ENCODE assay signal across 8 cellular contexts in the genomic region with DNA sequence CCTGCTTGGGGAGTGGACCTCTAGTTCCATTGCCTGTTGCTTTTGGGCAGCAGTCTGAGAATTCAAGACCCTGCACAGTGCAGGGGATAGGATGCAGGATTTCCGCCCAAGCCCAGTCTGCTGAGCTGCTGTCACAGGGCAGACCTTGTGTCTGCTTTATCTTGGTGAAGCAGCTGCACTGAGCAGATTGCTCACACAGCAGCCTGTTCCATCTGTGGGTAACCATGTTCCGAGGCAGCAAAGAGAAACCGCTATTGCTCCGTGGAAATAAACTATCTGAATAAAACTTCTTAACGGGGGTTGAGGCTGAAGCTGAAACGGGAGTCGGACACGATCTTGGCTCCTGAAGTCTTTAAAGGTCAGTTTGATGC.
DNase-seq lines count a peak whose midpoint lies in the region; ATAC-seq, FAIRE-seq and TF ChIP-seq lines count a peak whose summit lies in the region.

No MANE protein-coding gene starts in this region.

- H3K4me2 ChIP-seq in HepG2 (ENCODE audit: low read depth, low read length), result no peak overlapping the region

- no peak for TF ChIP-seq CTCF in liver (IDR thresholded peaks at IDR 0.05; ENCODE audit: low read depth, low read length, missing input control)
- TF ChIP-seq CTCF in HepG2 (CRISPR knock-in tag; IDR thresholded peaks at IDR 0.05), result no peak
- TF ChIP-seq CTCF in brain microvascular endothelial cell (IDR thresholded peaks at IDR 0.05; ENCODE audit: low read depth, low read length, missing control alignments), result no peak

- CTCF ChIA-PET in HepG2 (lab: Yijun Ruan, JAX; ENCODE audit: low intra/inter-chr PET ratio, low total read pairs), result no interaction called here

- no peaks in the 10 kb centered on the region for H4K20me1 ChIP-seq in HepG2 (ENCODE audit: insufficient read depth, low read length)

- DNase-seq in HepG2 (ENCODE audit: low spot score) (no peak), activated T-cell treated with anti-CD3 and anti-CD28 coated beads for 1 hour (ENCODE audit: low read depth) (peak; percentile 43), germinal center (ENCODE audit: low spot score) (peak; percentile 49), skeletal muscle cell (ENCODE audit: low read depth) (no peak), NCI-H2196 (lab: John Stamatoyannopoulos, UW; ENCODE audit: unreplicated experiment) (no peak), brain microvascular endothelial cell (no peak)
- DNase-seq in Jurkat, Clone E6-1 (ENCODE audit: low read depth, low spot score), result peak; percentile 94

- H3K9ac ChIP-seq in liver (ENCODE audit: low read depth in 1 of 2, low read length in 2 of 2), result peak overlapping the region; percentile 75 to 95
- H3K9ac ChIP-seq in HepG2 (ENCODE audit: insufficient read depth, low read depth, low read length), result no peak overlapping the region

- H3K79me2 ChIP-seq in HepG2 (ENCODE audit: insufficient read depth, low read length), result no peaks in the 10 kb centered on the region

- H3K36me3 ChIP-seq in liver (ENCODE audit: control insufficient read depth in 4 of 4, insufficient read depth in 3 of 4, low read depth in 1 of 4, low read length in 3 of 4) (peaks cover 0 to 4% (median 1%) of the 10 kb centered on the region in 4 donors), HepG2 (replicated peaks in 1 of 2; ENCODE audit: control insufficient read depth in 1 of 2, insufficient read depth in 2 of 2, low read length in 2 of 2) (peaks cover 21 to 43% of the 10 kb centered on the region in 2 experiments; a peak in 4 of 5 replicates), brain microvascular endothelial cell (replicated peaks) (peaks cover 29% of the 10 kb centered on the region)

- in situ Hi-C loops in HepG2 (cut with HindIII; ENCODE audit: extremely low pct_ligation_motif_present, low pct_unique_long_range_greater_than_20kb) (no loop called here), brain microvascular endothelial cell (cut with HindIII; ENCODE audit: low pct_ligation_motif_present, low sequenced_read_pairs) (no loop called here)

- ATAC-seq in HepG2, result no peak

- POLR2A ChIA-PET in HepG2 (lab: Yijun Ruan, JAX), result no interaction called here

- H3K27me3 ChIP-seq in liver (ENCODE audit: control insufficient read depth in 4 of 4, insufficient read depth in 4 of 4, low read length in 3 of 4), result no peaks in the 10 kb centered on the region
- no peaks in the 10 kb centered on the region for H3K27me3 ChIP-seq in HepG2 (ENCODE audit: control insufficient read depth in 1 of 2, insufficient read depth in 2 of 2, low read length in 2 of 2)
- H3K27me3 ChIP-seq in brain microvascular endothelial cell (replicated peaks), result no peaks in the 10 kb centered on the region

- FAIRE-seq in HepG2 (lab: Jason Lieb, UNC), result no peak

- no peaks in the 10 kb centered on the region for H3K9me3 ChIP-seq in liver (ENCODE audit: control insufficient read depth in 4 of 4, low read length in 3 of 4)
- H3K9me3 ChIP-seq in HepG2 (ENCODE audit: low read length), result no peaks in the 10 kb centered on the region

- peak in 1 of 2 donors; percentile 52 for TF ChIP-seq RAD21 in liver (IDR thresholded peaks at IDR 0.05)
- TF ChIP-seq RAD21 in HepG2 (CRISPR knock-in tag; IDR thresholded peaks at IDR 0.05), result no peak

- H3K4me1 ChIP-seq in liver (ENCODE audit: control insufficient read depth in 4 of 4, insufficient read depth in 4 of 4, low read length in 3 of 4), result peaks cover 4 to 62% (median 33%) of the 10 kb centered on the region in 4 donors
- H3K4me1 ChIP-seq in HepG2 (ENCODE audit: insufficient read depth, low read length), result peaks cover 9% of the 10 kb centered on the region

- BruUV-seq in HepG2 (replicated peaks; lab: Mats Ljungman, UMichigan), result no TSS peak

- intact Hi-C loops in HepG2 (cut with micrococcal nuclease; ENCODE audit: unreplicated experiment), result no loop called here

- H3K4me3 ChIP-seq in liver (ENCODE audit: low read depth in 1 of 3, low read length in 3 of 3) (peak overlapping the region; percentile 52 to 78 (median 71)), HepG2 (replicated peaks in 1 of 3; ENCODE audit: insufficient read depth in 1 of 3, low read depth in 2 of 3, low read length in 3 of 3) (no peak overlapping the region), skeletal muscle cell (ENCODE audit: low read depth, low read length) (peak overlapping the region; percentile 39), brain microvascular endothelial cell (ENCODE audit: low read depth, low read length) (no peak overlapping the region)
- H3K4me3 ChIP-seq in Jurkat, Clone E6-1 (ENCODE audit: low read length), result peak overlapping the region; percentile 52

- 3% methylated on average over 8 of the region's 8 CpGs for WGBS in liver
- 96% methylated on average over 7 of the region's 8 CpGs for WGBS in HepG2 (ENCODE audit: low lambda C conversion rate)

- no peak for TF ChIP-seq POLR2A in HepG2 (IDR thresholded peaks at IDR 0.05; ENCODE audit: insufficient read depth in 1 of 2, low read depth in 2 of 2, low read length in 2 of 2)

- H3K27ac ChIP-seq in liver (ENCODE audit: low read depth in 1 of 2, low read length in 2 of 2) (peak overlapping the region; percentile 89 to 93), HepG2 (ENCODE audit: extremely low read length, insufficient read depth, low read length) (no peak overlapping the region), brain microvascular endothelial cell (no peak overlapping the region)

- TF ChIP-seq EP300 in HepG2 (IDR thresholded peaks at IDR 0.05; ENCODE audit: low read depth in 2 of 2, low read length in 2 of 2) (no peak), HepG2 (CRISPR knock-in tag; IDR thresholded peaks at IDR 0.05; ENCODE audit: borderline replicate concordance) (no peak)

- H2AFZ ChIP-seq in HepG2 (ENCODE audit: low read length), result no peak overlapping the region

TF ChIP-seq in liver, 16 proteins besides CTCF, POLR2A, EP300 and RAD21 (continues in another document):
- peak; percentile 79 for TF ChIP-seq NR2F2 (IDR thresholded peaks at IDR 0.05)
- TF ChIP-seq RXRA (IDR thresholded peaks at IDR 0.05), result peak in 1 of 2 donors; percentile 11
- no peak for TF ChIP-seq GABPA (IDR thresholded peaks at IDR 0.05 in 1 of 2, conservative IDR thresholded peaks at IDR 0.05 in 1 of 2)
- TF ChIP-seq, protein P1, sequence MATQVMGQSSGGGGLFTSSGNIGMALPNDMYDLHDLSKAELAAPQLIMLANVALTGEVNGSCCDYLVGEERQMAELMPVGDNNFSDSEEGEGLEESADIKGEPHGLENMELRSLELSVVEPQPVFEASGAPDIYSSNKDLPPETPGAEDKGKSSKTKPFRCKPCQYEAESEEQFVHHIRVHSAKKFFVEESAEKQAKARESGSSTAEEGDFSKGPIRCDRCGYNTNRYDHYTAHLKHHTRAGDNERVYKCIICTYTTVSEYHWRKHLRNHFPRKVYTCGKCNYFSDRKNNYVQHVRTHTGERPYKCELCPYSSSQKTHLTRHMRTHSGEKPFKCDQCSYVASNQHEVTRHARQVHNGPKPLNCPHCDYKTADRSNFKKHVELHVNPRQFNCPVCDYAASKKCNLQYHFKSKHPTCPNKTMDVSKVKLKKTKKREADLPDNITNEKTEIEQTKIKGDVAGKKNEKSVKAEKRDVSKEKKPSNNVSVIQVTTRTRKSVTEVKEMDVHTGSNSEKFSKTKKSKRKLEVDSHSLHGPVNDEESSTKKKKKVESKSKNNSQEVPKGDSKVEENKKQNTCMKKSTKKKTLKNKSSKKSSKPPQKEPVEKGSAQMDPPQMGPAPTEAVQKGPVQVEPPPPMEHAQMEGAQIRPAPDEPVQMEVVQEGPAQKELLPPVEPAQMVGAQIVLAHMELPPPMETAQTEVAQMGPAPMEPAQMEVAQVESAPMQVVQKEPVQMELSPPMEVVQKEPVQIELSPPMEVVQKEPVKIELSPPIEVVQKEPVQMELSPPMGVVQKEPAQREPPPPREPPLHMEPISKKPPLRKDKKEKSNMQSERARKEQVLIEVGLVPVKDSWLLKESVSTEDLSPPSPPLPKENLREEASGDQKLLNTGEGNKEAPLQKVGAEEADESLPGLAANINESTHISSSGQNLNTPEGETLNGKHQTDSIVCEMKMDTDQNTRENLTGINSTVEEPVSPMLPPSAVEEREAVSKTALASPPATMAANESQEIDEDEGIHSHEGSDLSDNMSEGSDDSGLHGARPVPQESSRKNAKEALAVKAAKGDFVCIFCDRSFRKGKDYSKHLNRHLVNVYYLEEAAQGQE (IDR thresholded peaks at IDR 0.05), result no peak
- TF ChIP-seq TAF1 (conservative IDR thresholded peaks at IDR 0.05), result peak; percentile 31
- TF ChIP-seq JUND (IDR thresholded peaks at IDR 0.05), result no peak
- no peak for TF ChIP-seq HNF4A (conservative IDR thresholded peaks at IDR 0.05)
- TF ChIP-seq YY1 (IDR thresholded peaks at IDR 0.05), result peak; percentile 65

TF ChIP-seq in HepG2, 621 proteins besides CTCF, POLR2A, EP300 and RAD21:
- TF ChIP-seq FOXJ3 (CRISPR knock-in tag; IDR thresholded peaks at IDR 0.05; ENCODE audit: borderline replicate concordance) (no peak), MAFK (conservative IDR thresholded peaks at IDR 0.05 in 1 of 2, IDR thresholded peaks at IDR 0.05 in 1 of 2; ENCODE audit: low read length in 2 of 2) (no peak), ZNF225 (CRISPR knock-in tag; IDR thresholded peaks at IDR 0.05) (no peak), ZFP36L2 (CRISPR knock-in tag; IDR thresholded peaks at IDR 0.05) (no peak)
TF ChIP-seq in HepG2: peak in this region for 0.

Comparison
In these comparisons a context has a peak if more than half of its experiments do, and no peak if none do; other contexts are left out.
1. H3K27ac ChIP-seq: peak in liver (2 of 2); none in HepG2 (single experiment) and brain microvascular endothelial cell (single experiment).
2. H3K4me3 ChIP-seq: peak in liver (3 of 3), Jurkat, Clone E6-1 (single experiment) and skeletal muscle cell (single experiment); none in HepG2 (0 of 3) and brain microvascular endothelial cell (single experiment).
3. DNase-seq: peak in Jurkat, Clone E6-1 (single experiment), activated T-cell treated with anti-CD3 and anti-CD28 coated beads for 1 hour (single experiment) and germinal center (single experiment); none in HepG2 (single experiment), skeletal muscle cell (single experiment), NCI-H2196 (single experiment) and brain microvascular endothelial cell (single experiment).